ENCODE assay signal across 20 cellular contexts in genomic region chr3:55203486-55204010, GRCh38.
"Had no signal": no experiment of that assay in that cellular context is flagged by ENCODE, and none has a peak within 500 bp of the region (broad histone marks: within the 10 kb centered on the region; RNA-seq: fewer than 3 reads in every experiment).

No MANE protein-coding gene starts in this region.

- DNase-seq: activated B cell treated with CpG ODN at 0.5 μM for 24 hours; activated CD4-positive, alpha-beta T cell treated with anti-CD3 and anti-CD28 coated beads for 36 hours; activated CD4-positive, alpha-beta T cell treated with anti-CD3 and anti-CD28 coated beads, Interleukin-2, amount 50 U/mL, for 4 hours; activated CD8-positive, alpha-beta memory T cell treated with anti-CD3 and anti-CD28 coated beads, Interleukin-2, amount 50 U/mL, for 48 hours; activated naive CD4-positive, alpha-beta T cell; activated T-cell treated with anti-CD3 and anti-CD28 coated beads, Interleukin-2, amount 50 U/mL, for 4 hours; amniotic stem cell; cortex of kidney; foreskin keratinocyte; left colon; naive thymus-derived CD8-positive, alpha-beta T cell; ovary; stimulated activated CD4-positive, alpha-beta T cell treated with anti-CD3 and anti-CD28 coated beads, Interleukin-12 subunit alpha, Interleukin-12 subunit beta, amount 100 ng/mL, for 4 hours; stimulated activated CD4-positive, alpha-beta T cell treated with anti-CD3 and anti-CD28 coated beads, Interleukin-4, amount 100 ng/mL, for 4 hours; stimulated activated naive CD8-positive, alpha-beta T cell treated with anti-CD3 and anti-CD28 coated beads, Interleukin-15, Interleukin-2, amounts not matched to agents 100 U/mL and 50 U/mL, for 24 hours; T1000; upper lobe of right lung had no signal

- H3K4me1 ChIP-seq: foreskin keratinocyte, prostate gland, upper lobe of right lung had no signal

- H3K4me3 ChIP-seq: cardiac muscle cell, ovary, prostate gland, upper lobe of right lung had no signal

- H3K27ac ChIP-seq: cardiac muscle cell, epithelial cell of prostate, foreskin keratinocyte, ovary, prostate gland, upper lobe of right lung had no signal

- H3K36me3 ChIP-seq: cardiac muscle cell, ovary, prostate gland, upper lobe of right lung had no signal

- ATAC-seq: activated CD4-positive, alpha-beta T cell treated with anti-CD3 and anti-CD28 coated beads for 36 hours; activated T-cell treated with anti-CD3 and anti-CD28 coated beads, Interleukin-2, amount 50 U/mL, for 4 hours; foreskin keratinocyte; left colon; naive thymus-derived CD8-positive, alpha-beta T cell; stimulated activated naive CD8-positive, alpha-beta T cell treated with anti-CD3 and anti-CD28 coated beads, Interleukin-15, Interleukin-2, amounts not matched to agents 100 U/mL and 50 U/mL, for 24 hours; upper lobe of right lung had no signal

- H3K9me3 ChIP-seq: ovary, prostate gland, upper lobe of right lung had no signal

- H3K27me3 ChIP-seq: cardiac muscle cell, foreskin keratinocyte, ovary, upper lobe of right lung had no signal
